In the genomic region with DNA sequence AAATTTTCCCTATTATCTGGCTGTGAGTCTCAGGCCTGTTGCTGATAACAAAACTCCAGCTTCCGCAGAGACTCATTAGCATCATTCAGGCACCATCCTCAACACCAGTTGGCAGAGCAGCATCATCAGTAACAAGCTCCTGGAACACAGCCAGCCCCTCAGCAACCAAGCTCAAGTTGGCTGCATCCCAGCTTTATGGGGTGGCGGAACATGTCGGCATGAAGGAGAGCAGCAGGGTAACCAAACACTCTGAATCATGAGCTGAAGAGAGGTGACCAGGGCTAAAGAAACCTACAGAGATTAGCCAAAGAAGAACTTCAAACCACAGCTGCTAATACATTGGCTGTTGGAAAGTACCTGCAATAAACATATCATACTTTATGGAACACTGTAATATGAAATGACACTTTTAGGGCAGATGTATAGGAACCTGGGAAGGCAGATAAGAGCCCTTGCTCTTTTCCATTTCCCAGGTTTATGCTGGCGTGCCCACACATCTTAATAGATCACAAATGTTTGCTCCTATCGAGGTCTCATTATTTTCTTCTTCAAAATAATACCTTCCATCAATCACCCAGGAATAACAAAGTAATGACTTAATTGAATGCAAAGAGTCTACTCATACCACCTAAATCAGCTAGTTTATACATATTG, we compare ENCODE assay signal across 1 cellular context.
TF ChIP-seq lines count a peak whose summit lies in the region.

No MANE protein-coding gene starts in this region.

TF ChIP-seq in HEK293, 187 proteins besides CTCF, POLR2A, EP300 and RAD21 (continued from another document and continues in another):
- TF ChIP-seq GLIS1 (tag by site-specific recombination; IDR thresholded peaks at IDR 0.05) (no peak), ZNF335 (tag by site-specific recombination; conservative IDR thresholded peaks at IDR 0.05) (peak; percentile 34; the same call in 1 of the 2 replicates), ZNF830 (tag by site-specific recombination; IDR thresholded peaks at IDR 0.05; ENCODE audit: low read depth) (no peak), ZNF302 (tag by site-specific recombination; IDR thresholded peaks at IDR 0.05; ENCODE audit: low read depth) (no peak), ZNF561 (tag by site-specific recombination; IDR thresholded peaks at IDR 0.05; ENCODE audit: borderline replicate concordance) (0 out of 2 replicates have a peak, but pooled peaks have one; percentile 30), ZNF140 (tag by site-specific recombination; IDR thresholded peaks at IDR 0.05) (no peak), ZNF24 (tag by site-specific recombination; IDR thresholded peaks at IDR 0.05) (no peak), ZNF146 (tag by site-specific recombination; IDR thresholded peaks at IDR 0.05) (no peak), ZNF433 (tag by site-specific recombination; IDR thresholded peaks at IDR 0.05; ENCODE audit: low read depth) (no peak), ZNF677 (tag by site-specific recombination; IDR thresholded peaks at IDR 0.05) (no peak), ZNF394 (tag by site-specific recombination; IDR thresholded peaks at IDR 0.05; ENCODE audit: borderline replicate concordance) (no peak), ZNF148 (tag by site-specific recombination; IDR thresholded peaks at IDR 0.05; ENCODE audit: borderline replicate concordance) (no peak), ZEB2 (tag by site-specific recombination; IDR thresholded peaks at IDR 0.05) (no peak), ZNF48 (tag by site-specific recombination; IDR thresholded peaks at IDR 0.05) (no peak), ZNF155 (tag by site-specific recombination; IDR thresholded peaks at IDR 0.05) (no peak), ZSCAN4 (tag by site-specific recombination; IDR thresholded peaks at IDR 0.05) (no peak), FEZF1 (tag by site-specific recombination; IDR thresholded peaks at IDR 0.05) (peak; percentile 77), ZNF624 (tag by site-specific recombination; IDR thresholded peaks at IDR 0.05) (no peak), KLF8 (tag by site-specific recombination; IDR thresholded peaks at IDR 0.05) (no peak), IKZF3 (tag by site-specific recombination; IDR thresholded peaks at IDR 0.05) (no peak), ZNF610 (tag by site-specific recombination; IDR thresholded peaks at IDR 0.05; ENCODE audit: borderline replicate concordance) (no peak), TCF7L2 (IDR thresholded peaks at IDR 0.05; ENCODE audit: borderline replicate concordance, low read depth, low read length) (no peak), PRDM1 (tag by site-specific recombination; IDR thresholded peaks at IDR 0.05) (no peak), ZNF747 (tag by site-specific recombination; IDR thresholded peaks at IDR 0.05) (no peak), HOXD13 (CRISPR knock-in tag; IDR thresholded peaks at IDR 0.05; ENCODE audit: borderline replicate concordance) (no peak), ELK4 (IDR thresholded peaks at IDR 0.05; ENCODE audit: borderline replicate concordance, low read depth, low read length) (no peak), HOXC10 (CRISPR knock-in tag; IDR thresholded peaks at IDR 0.05) (no peak), ZBTB49 (tag by site-specific recombination; IDR thresholded peaks at IDR 0.05; ENCODE audit: low read depth) (no peak), ZNF521 (tag by site-specific recombination; IDR thresholded peaks at IDR 0.05) (no peak), KLF7 (tag by site-specific recombination; IDR thresholded peaks at IDR 0.05; ENCODE audit: borderline replicate concordance) (no peak), ZNF324 (tag by site-specific recombination; IDR thresholded peaks at IDR 0.05) (no peak), GLI2 (tag by site-specific recombination; IDR thresholded peaks at IDR 0.05; ENCODE audit: borderline replicate concordance, low read depth) (no peak), ZNF658 (tag by site-specific recombination; IDR thresholded peaks at IDR 0.05) (no peak), ZSCAN30 (tag by site-specific recombination; IDR thresholded peaks at IDR 0.05) (peak; percentile 85), ZNF292 (tag by site-specific recombination; IDR thresholded peaks at IDR 0.05; ENCODE audit: borderline replicate concordance, low read depth) (no peak)
- TF ChIP-seq, protein P1, sequence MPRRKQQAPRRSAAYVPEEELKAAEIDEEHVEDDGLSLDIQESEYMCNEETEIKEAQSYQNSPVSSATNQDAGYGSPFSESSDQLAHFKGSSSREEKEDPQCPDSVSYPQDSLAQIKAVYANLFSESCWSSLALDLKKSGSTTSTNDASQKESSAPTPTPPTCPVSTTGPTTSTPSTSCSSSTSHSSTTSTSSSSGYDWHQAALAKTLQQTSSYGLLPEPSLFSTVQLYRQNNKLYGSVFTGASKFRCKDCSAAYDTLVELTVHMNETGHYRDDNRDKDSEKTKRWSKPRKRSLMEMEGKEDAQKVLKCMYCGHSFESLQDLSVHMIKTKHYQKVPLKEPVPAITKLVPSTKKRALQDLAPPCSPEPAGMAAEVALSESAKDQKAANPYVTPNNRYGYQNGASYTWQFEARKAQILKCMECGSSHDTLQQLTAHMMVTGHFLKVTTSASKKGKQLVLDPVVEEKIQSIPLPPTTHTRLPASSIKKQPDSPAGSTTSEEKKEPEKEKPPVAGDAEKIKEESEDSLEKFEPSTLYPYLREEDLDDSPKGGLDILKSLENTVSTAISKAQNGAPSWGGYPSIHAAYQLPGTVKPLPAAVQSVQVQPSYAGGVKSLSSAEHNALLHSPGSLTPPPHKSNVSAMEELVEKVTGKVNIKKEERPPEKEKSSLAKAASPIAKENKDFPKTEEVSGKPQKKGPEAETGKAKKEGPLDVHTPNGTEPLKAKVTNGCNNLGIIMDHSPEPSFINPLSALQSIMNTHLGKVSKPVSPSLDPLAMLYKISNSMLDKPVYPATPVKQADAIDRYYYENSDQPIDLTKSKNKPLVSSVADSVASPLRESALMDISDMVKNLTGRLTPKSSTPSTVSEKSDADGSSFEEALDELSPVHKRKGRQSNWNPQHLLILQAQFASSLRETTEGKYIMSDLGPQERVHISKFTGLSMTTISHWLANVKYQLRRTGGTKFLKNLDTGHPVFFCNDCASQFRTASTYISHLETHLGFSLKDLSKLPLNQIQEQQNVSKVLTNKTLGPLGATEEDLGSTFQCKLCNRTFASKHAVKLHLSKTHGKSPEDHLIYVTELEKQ (tag by site-specific recombination; IDR thresholded peaks at IDR 0.05; ENCODE audit: borderline replicate concordance): no peak
- TF ChIP-seq, protein P2, sequence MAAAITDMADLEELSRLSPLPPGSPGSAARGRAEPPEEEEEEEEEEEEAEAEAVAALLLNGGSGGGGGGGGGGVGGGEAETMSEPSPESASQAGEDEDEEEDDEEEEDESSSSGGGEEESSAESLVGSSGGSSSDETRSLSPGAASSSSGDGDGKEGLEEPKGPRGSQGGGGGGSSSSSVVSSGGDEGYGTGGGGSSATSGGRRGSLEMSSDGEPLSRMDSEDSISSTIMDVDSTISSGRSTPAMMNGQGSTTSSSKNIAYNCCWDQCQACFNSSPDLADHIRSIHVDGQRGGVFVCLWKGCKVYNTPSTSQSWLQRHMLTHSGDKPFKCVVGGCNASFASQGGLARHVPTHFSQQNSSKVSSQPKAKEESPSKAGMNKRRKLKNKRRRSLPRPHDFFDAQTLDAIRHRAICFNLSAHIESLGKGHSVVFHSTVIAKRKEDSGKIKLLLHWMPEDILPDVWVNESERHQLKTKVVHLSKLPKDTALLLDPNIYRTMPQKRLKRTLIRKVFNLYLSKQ (tag by site-specific recombination; IDR thresholded peaks at IDR 0.05; ENCODE audit: borderline replicate concordance): no peak
- TF ChIP-seq, protein P3, sequence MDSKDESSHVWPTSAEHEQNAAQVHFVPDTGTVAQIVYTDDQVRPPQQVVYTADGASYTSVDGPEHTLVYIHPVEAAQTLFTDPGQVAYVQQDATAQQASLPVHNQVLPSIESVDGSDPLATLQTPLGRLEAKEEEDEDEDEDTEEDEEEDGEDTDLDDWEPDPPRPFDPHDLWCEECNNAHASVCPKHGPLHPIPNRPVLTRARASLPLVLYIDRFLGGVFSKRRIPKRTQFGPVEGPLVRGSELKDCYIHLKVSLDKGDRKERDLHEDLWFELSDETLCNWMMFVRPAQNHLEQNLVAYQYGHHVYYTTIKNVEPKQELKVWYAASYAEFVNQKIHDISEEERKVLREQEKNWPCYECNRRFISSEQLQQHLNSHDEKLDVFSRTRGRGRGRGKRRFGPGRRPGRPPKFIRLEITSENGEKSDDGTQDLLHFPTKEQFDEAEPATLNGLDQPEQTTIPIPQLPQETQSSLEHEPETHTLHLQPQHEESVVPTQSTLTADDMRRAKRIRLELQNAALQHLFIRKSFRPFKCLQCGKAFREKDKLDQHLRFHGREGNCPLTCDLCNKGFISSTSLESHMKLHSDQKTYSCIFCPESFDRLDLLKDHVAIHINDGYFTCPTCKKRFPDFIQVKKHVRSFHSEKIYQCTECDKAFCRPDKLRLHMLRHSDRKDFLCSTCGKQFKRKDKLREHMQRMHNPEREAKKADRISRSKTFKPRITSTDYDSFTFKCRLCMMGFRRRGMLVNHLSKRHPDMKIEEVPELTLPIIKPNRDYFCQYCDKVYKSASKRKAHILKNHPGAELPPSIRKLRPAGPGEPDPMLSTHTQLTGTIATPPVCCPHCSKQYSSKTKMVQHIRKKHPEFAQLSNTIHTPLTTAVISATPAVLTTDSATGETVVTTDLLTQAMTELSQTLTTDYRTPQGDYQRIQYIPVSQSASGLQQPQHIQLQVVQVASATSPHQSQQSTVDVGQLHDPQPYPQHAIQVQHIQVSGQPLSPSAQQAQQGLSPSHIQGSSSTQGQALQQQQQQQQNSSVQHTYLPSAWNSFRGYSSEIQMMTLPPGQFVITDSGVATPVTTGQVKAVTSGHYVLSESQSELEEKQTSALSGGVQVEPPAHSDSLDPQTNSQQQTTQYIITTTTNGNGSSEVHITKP (tag by site-specific recombination; IDR thresholded peaks at IDR 0.05): no peak
- TF ChIP-seq, protein P4, sequence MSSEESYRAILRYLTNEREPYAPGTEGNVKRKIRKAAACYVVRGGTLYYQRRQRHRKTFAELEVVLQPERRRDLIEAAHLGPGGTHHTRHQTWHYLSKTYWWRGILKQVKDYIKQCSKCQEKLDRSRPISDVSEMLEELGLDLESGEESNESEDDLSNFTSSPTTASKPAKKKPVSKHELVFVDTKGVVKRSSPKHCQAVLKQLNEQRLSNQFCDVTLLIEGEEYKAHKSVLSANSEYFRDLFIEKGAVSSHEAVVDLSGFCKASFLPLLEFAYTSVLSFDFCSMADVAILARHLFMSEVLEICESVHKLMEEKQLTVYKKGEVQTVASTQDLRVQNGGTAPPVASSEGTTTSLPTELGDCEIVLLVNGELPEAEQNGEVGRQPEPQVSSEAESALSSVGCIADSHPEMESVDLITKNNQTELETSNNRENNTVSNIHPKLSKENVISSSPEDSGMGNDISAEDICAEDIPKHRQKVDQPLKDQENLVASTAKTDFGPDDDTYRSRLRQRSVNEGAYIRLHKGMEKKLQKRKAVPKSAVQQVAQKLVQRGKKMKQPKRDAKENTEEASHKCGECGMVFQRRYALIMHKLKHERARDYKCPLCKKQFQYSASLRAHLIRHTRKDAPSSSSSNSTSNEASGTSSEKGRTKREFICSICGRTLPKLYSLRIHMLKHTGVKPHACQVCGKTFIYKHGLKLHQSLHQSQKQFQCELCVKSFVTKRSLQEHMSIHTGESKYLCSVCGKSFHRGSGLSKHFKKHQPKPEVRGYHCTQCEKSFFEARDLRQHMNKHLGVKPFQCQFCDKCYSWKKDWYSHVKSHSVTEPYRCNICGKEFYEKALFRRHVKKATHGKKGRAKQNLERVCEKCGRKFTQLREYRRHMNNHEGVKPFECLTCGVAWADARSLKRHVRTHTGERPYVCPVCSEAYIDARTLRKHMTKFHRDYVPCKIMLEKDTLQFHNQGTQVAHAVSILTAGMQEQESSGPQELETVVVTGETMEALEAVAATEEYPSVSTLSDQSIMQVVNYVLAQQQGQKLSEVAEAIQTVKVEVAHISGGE (tag by site-specific recombination; conservative IDR thresholded peaks at IDR 0.05; ENCODE audit: low read depth): no peak
